In the genomic region with DNA sequence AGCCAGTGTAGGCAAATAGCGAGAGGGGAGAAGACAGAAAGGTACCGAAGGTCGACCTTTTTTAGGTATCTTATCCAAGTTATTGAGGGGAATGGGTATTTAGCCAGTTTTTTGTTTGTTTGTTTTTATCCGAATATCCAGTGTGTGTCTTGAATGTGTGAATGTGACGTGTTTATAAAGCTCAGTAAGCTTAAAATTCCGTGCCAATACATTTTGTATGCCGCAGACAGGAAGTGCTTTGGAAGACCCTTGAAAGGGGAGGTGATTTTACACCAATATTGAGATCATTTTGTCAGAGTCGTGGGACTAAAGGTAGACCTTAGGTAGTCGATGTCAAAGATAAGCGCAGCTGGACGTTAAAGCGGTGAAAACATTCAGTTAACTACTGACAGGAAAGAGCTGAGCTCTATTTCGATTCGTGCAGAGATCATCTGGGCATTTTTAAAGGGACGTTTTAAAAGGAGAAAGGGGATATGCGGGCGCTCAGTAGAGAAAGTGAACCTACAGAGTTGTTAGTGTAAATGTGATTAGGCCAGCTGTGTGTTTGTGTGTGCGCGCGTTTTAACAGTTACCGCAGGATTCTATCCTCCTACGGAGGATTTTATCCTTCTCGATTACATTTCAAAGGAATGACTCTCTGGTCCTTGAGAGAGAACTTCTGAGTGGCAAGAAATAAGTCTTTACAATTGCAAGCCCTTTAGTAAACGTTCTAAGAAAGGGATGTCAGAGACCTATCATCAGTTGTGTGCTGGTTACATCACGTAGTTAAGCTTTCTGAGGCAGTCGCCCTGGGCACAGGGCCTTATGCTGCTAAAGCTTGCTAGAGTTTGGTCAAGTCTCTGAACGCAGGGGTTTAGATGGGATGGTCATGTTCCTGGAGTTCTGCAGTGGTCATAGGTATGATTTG, we compare ENCODE assay signal across 1 cellular context.
TF ChIP-seq lines count a peak whose summit lies in the region.

No MANE protein-coding gene starts in this region.

TF ChIP-seq in H1, 55 proteins besides CTCF, POLR2A, EP300 and RAD21:
- TF ChIP-seq ASH2L (IDR thresholded peaks at IDR 0.05; ENCODE audit: low read length) (peak; percentile 69), SP2 (IDR thresholded peaks at IDR 0.05; ENCODE audit: low read length) (no peak), CBX5 (IDR thresholded peaks at IDR 0.05; ENCODE audit: low read depth, low read length) (no peak), SUZ12 (IDR thresholded peaks at IDR 0.05; ENCODE audit: low read length) (no peak), YY1 (IDR thresholded peaks at IDR 0.05; ENCODE audit: low read depth, low read length) (no peak), PHF8 (conservative IDR thresholded peaks at IDR 0.05; ENCODE audit: low read depth, low read length) (peak; percentile 48; the same call in 1 of the 2 replicates), BACH1 (IDR thresholded peaks at IDR 0.05; ENCODE audit: low read length) (no peak), MAFK (IDR thresholded peaks at IDR 0.05; ENCODE audit: low read depth, low read length) (no peak), CEBPB (IDR thresholded peaks at IDR 0.05; ENCODE audit: low read depth, low read length) (no peak), SIN3A (conservative IDR thresholded peaks at IDR 0.05 in 1 of 2, IDR thresholded peaks at IDR 0.05 in 1 of 2; ENCODE audit: low read depth in 1 of 2, low read length in 2 of 2) (0 out of 4 replicates have a peak, but pooled peaks of 1 of the 2 experiments have one; percentile 36)
